2 cellular contexts compared by ENCODE assay signal in genomic region chr5:158807-159447, GRCh38.
TF ChIP-seq lines count a peak whose summit lies in the region.

No MANE protein-coding gene starts in this region.

TF ChIP-seq in GM23338, 12 proteins besides CTCF, POLR2A, EP300 and RAD21 (continued from another document):
- no peak for TF ChIP-seq ETS1 (IDR thresholded peaks at IDR 0.05)
- TF ChIP-seq JUNB (IDR thresholded peaks at IDR 0.05; ENCODE audit: unreplicated experiment) = no peak
- no peak for TF ChIP-seq REST (IDR thresholded peaks at IDR 0.05; ENCODE audit: unreplicated experiment)
- no peak for TF ChIP-seq NANOG (IDR thresholded peaks at IDR 0.05; ENCODE audit: borderline replicate concordance)
- TF ChIP-seq EZH2 (IDR thresholded peaks at IDR 0.05; ENCODE audit: low read depth, unreplicated experiment) = no peak

TF ChIP-seq in WTC11, 78 proteins besides CTCF, POLR2A, EP300 and RAD21 (continued from another document):
- no peak for TF ChIP-seq PRDM15 (CRISPR knock-in tag; IDR thresholded peaks at IDR 0.05)
- no peak for TF ChIP-seq ELF4 (CRISPR knock-in tag; IDR thresholded peaks at IDR 0.05; ENCODE audit: low read depth)
- TF ChIP-seq ZNF281 (CRISPR knock-in tag; IDR thresholded peaks at IDR 0.05) = no peak
- TF ChIP-seq RORB (CRISPR knock-in tag; IDR thresholded peaks at IDR 0.05) = no peak
- no peak for TF ChIP-seq GTF2I (CRISPR knock-in tag; conservative IDR thresholded peaks at IDR 0.05)
- TF ChIP-seq OVOL2 (CRISPR knock-in tag; IDR thresholded peaks at IDR 0.05; ENCODE audit: borderline replicate concordance) = no peak
- no peak for TF ChIP-seq NR2C2 (CRISPR knock-in tag; IDR thresholded peaks at IDR 0.05)
- no peak for TF ChIP-seq ZNF532 (CRISPR knock-in tag; IDR thresholded peaks at IDR 0.05; ENCODE audit: borderline replicate concordance)
- no peak for TF ChIP-seq ZNF219 (CRISPR knock-in tag; IDR thresholded peaks at IDR 0.05; ENCODE audit: borderline replicate concordance)
- no peak for TF ChIP-seq E2F4 (CRISPR knock-in tag; IDR thresholded peaks at IDR 0.05; ENCODE audit: borderline replicate concordance, low read depth)
- no peak for TF ChIP-seq ZNF232 (CRISPR knock-in tag; IDR thresholded peaks at IDR 0.05)
- TF ChIP-seq ATF2 (CRISPR knock-in tag; IDR thresholded peaks at IDR 0.05; ENCODE audit: borderline replicate concordance, low read depth) = no peak
- TF ChIP-seq ZMAT4 (CRISPR knock-in tag; IDR thresholded peaks at IDR 0.05) = no peak
- no peak for TF ChIP-seq ZNF317 (CRISPR knock-in tag; IDR thresholded peaks at IDR 0.05; ENCODE audit: borderline replicate concordance, low read depth)
- TF ChIP-seq ZNF423 (CRISPR knock-in tag; IDR thresholded peaks at IDR 0.05) = no peak
- no peak for TF ChIP-seq CREB1 (CRISPR knock-in tag; IDR thresholded peaks at IDR 0.05)
- no peak for TF ChIP-seq NFATC4 (CRISPR knock-in tag; IDR thresholded peaks at IDR 0.05)
